22 cellular contexts compared by ENCODE assay signal in genomic region chr9:68876265-68876664, GRCh38.
DNase-seq lines count a peak whose midpoint lies in the region; FAIRE-seq and TF ChIP-seq lines count a peak whose summit lies in the region.
"Had no signal": no experiment of that assay in that cellular context is flagged by ENCODE, and none has a peak within 500 bp of the region (broad histone marks: within the 10 kb centered on the region; RNA-seq: fewer than 3 reads in every experiment).

No MANE protein-coding gene starts in this region.

- peaks cover 10% of the 10 kb centered on the region; the same call in 1 of the 2 replicates for H3K4me1 ChIP-seq in H9 (ENCODE audit: insufficient read depth, low read length)
- H3K4me1 ChIP-seq in HUES6 (ENCODE audit: control insufficient read depth, insufficient read depth, low read length), result peaks cover 42% of the 10 kb centered on the region
- H3K4me1 ChIP-seq in H1 (replicated peaks in 1 of 4; ENCODE audit: control insufficient read depth in 3 of 4, insufficient read depth in 4 of 4, low read length in 3 of 4), result peaks cover 2 to 17% (median 5%) of the 10 kb centered on the region in 4 experiments; a peak in 6 of 7 replicates
- H3K4me1 ChIP-seq: Caco-2 had no signal

- no peaks in the 10 kb centered on the region for H3K9me3 ChIP-seq in H9 (ENCODE audit: control insufficient read depth, low read depth, low read length)
- H3K9me3 ChIP-seq in HUES6 (ENCODE audit: control insufficient read depth, insufficient read depth, low read depth, low read length), result no peaks in the 10 kb centered on the region
- H3K9me3 ChIP-seq in H1 (ENCODE audit: insufficient read depth in 2 of 2, low read depth in 1 of 2, low read length in 1 of 2), result no peaks in the 10 kb centered on the region
- H3K9me3 ChIP-seq: Caco-2 had no signal

- no CpG with 5 or more reads among the region's 5 CpGs for WGBS in H9 (ENCODE audit: extremely low coverage, insufficient read length, low lambda C conversion rate)
- WGBS in H1 (ENCODE audit: extremely low coverage in 1 of 2, insufficient coverage in 1 of 2, insufficient read length in 1 of 2, insufficient replicate concordance in 2 of 2, low coverage in 1 of 2, low lambda C conversion rate in 2 of 2, missing lambda C conversion rate in 1 of 2), 2 experiments, result 89% methylated on average over 5 of the region's 5 CpGs; no CpG with 5 or more reads in 1 of the 2 experiments

- H3K27me3 Mint-ChIP-seq in H9 (ENCODE audit: low read depth), result no peaks in the 10 kb centered on the region
- H3K27me3 Mint-ChIP-seq: CD4-positive, alpha-beta T cell; IgD-negative memory B cell had no signal

- no peaks in the 10 kb centered on the region for H3K79me2 ChIP-seq in H9 (ENCODE audit: insufficient read depth, low read length)
- H3K79me2 ChIP-seq in H1 (ENCODE audit: control insufficient read depth in 1 of 2, insufficient read depth in 2 of 2, low read length in 2 of 2), result no peaks in the 10 kb centered on the region

- no peak for TF ChIP-seq CTCF in H9 (conservative IDR thresholded peaks at IDR 0.05)
- no peak for TF ChIP-seq CTCF in H1 (IDR thresholded peaks at IDR 0.05; ENCODE audit: control extremely low read depth in 1 of 3, insufficient read depth in 1 of 3, low read depth in 1 of 3, low read length in 3 of 3)
- TF ChIP-seq CTCF in RWPE1 (conservative IDR thresholded peaks at IDR 0.05; ENCODE audit: low read depth), result no peak

- H3K4me1 Mint-ChIP-seq in H9, result peaks cover 58 to 60% of the 10 kb centered on the region in 2 experiments
- H3K4me1 Mint-ChIP-seq: IgD-negative memory B cell had no signal

- no peak for TF ChIP-seq POLR2A in H1 (IDR thresholded peaks at IDR 0.05; ENCODE audit: control extremely low read depth in 1 of 2, low read depth in 2 of 2, low read length in 2 of 2)

- H3K23me2 ChIP-seq in H9 (ENCODE audit: insufficient read length, low read depth, low read length, poor library complexity, severe bottlenecking), result no peaks in the 10 kb centered on the region
- H3K23me2 ChIP-seq in H1 (ENCODE audit: low read depth, low read length), result no peaks in the 10 kb centered on the region

- POLR2A ChIA-PET in H1 (lab: Charles Lee; ENCODE audit: partially characterized antibody), result no interaction called here
- POLR2A ChIA-PET in RWPE1 (lab: Yijun Ruan, JAX; ENCODE audit: low non-redundant PET), result no interaction called here

- H3K9ac ChIP-seq in H9 (ENCODE audit: extremely low read depth, insufficient read length, low read length) (no peak overlapping the region), HUES6 (ENCODE audit: low read length) (no peak overlapping the region), H1 (replicated peaks in 1 of 4; ENCODE audit: extremely low read depth in 1 of 4, low read depth in 3 of 4, low read length in 3 of 4) (no peak overlapping the region)

- no peak overlapping the region; a peak in 1 of 5 replicates for H3K4me3 Mint-ChIP-seq in H9
- H3K4me3 Mint-ChIP-seq: CD4-positive, alpha-beta T cell; HFFc6; IgD-negative memory B cell had no signal

- H3K9me3 Mint-ChIP-seq in H9, result no peaks in the 10 kb centered on the region
- H3K9me3 Mint-ChIP-seq: CD4-positive, alpha-beta T cell; HFFc6; IgD-negative memory B cell had no signal

- H3K36me3 Mint-ChIP-seq in H9 (ENCODE audit: insufficient read depth in 1 of 3, low read depth in 3 of 3), result no peaks in the 10 kb centered on the region; a peak in 2 of 7 replicates

- H2BK15ac ChIP-seq in H9 (ENCODE audit: low read depth, low read length), result no peak overlapping the region
- no peak overlapping the region for H2BK15ac ChIP-seq in H1 (ENCODE audit: low read length)

- no peak overlapping the region for H3K4me3 ChIP-seq in HUES6 (ENCODE audit: low read depth, low read length)
- H3K4me3 ChIP-seq in H1 (ENCODE audit: extremely low read depth in 1 of 4, insufficient read depth in 2 of 4, low read depth in 3 of 4, low read length in 4 of 4), result no peak overlapping the region

- H2AFZ ChIP-seq in H9 (ENCODE audit: low read length) (no peak overlapping the region), H1 (ENCODE audit: low read length) (no peak overlapping the region)

- H3K36me3 ChIP-seq in HUES6 (ENCODE audit: control insufficient read depth, insufficient read depth, low read length), result no peaks in the 10 kb centered on the region
- H3K36me3 ChIP-seq in H1 (ENCODE audit: control insufficient read depth in 2 of 4, insufficient read depth in 4 of 4, low read length in 3 of 4), result no peaks in the 10 kb centered on the region

- H3K18ac ChIP-seq in H9 (ENCODE audit: insufficient read length, low read depth, low read length) (no peak overlapping the region), H1 (ENCODE audit: extremely low read depth, low read length) (no peak overlapping the region)

- H4K91ac ChIP-seq in H9 (ENCODE audit: insufficient read length, low read depth, low read length), result no peak overlapping the region
- H4K91ac ChIP-seq in H1 (replicated peaks; ENCODE audit: insufficient read length, low read length), result peak overlapping the region; percentile 61

- no peak for DNase-seq in H9
- DNase-seq in H1 (ENCODE audit: low read depth in 1 of 2, low spot score in 2 of 2), result no peak
- peak; percentile 44 for DNase-seq in retina
- no peak for DNase-seq in HuH-7.5 (ENCODE audit: low spot score)
- no peak for DNase-seq in T-helper 9 cell
- DNase-seq in RWPE1 (ENCODE audit: low spot score), result no peak
- DNase-seq: ACHN; Caco-2; CD4-positive, alpha-beta T cell; GOT3; HCEC 1CT; HFFc6; KG1 had no signal

- no peak overlapping the region for H2BK20ac ChIP-seq in H9 (ENCODE audit: low read depth, low read length, poor library complexity, severe bottlenecking)
- no peak overlapping the region for H2BK20ac ChIP-seq in H1 (ENCODE audit: low read length)

- H3K14ac ChIP-seq in H9 (ENCODE audit: insufficient read depth, low read length), result no peak overlapping the region
- H3K14ac ChIP-seq in H1 (ENCODE audit: insufficient read length), result no peak overlapping the region

- no peak for TF ChIP-seq RAD21 in H1 (IDR thresholded peaks at IDR 0.05 in 1 of 2, conservative IDR thresholded peaks at IDR 0.05 in 1 of 2; ENCODE audit: low read depth in 2 of 2, low read length in 2 of 2)

- no peak overlapping the region for H4K5ac ChIP-seq in H9 (ENCODE audit: insufficient read length, low read depth, low read length)
- H4K5ac ChIP-seq in H1 (ENCODE audit: insufficient read length, low read depth, low read length), result no peak overlapping the region

- H2BK5ac ChIP-seq in H9 (ENCODE audit: insufficient read length, low read length), result peak overlapping the region; percentile 16
- no peak overlapping the region for H2BK5ac ChIP-seq in H1 (ENCODE audit: low read depth, low read length)

- no peak overlapping the region for H4K8ac ChIP-seq in H9 (replicated peaks; ENCODE audit: insufficient read length, low read depth, low read length)
- no peak overlapping the region for H4K8ac ChIP-seq in H1 (ENCODE audit: extremely low read depth, insufficient read depth, low read length)

- H3K79me1 ChIP-seq in H9 (ENCODE audit: insufficient read depth, low read depth, low read length, poor library complexity, severe bottlenecking) (no peaks in the 10 kb centered on the region), H1 (ENCODE audit: low read depth, low read length) (no peaks in the 10 kb centered on the region)

- H3T11ph ChIP-seq in H9 (ENCODE audit: low read length), result no peak overlapping the region

- H2BK12ac ChIP-seq in H9 (ENCODE audit: insufficient read length, low read depth, low read length), result no peak overlapping the region
- no peak overlapping the region for H2BK12ac ChIP-seq in H1 (ENCODE audit: low read depth, low read length)

- H3K27me3 ChIP-seq in H9 (ENCODE audit: insufficient read depth, low read length), result no peaks in the 10 kb centered on the region
- no peaks in the 10 kb centered on the region for H3K27me3 ChIP-seq in HUES6 (ENCODE audit: control insufficient read depth, insufficient read depth, low read length)
- no peaks in the 10 kb centered on the region for H3K27me3 ChIP-seq in H1 (replicated peaks in 1 of 4; ENCODE audit: control insufficient read depth in 3 of 4, extremely low read depth in 1 of 4, insufficient read depth in 3 of 4, low read length in 3 of 4)

- H3K27ac Mint-ChIP-seq in H9, result peak overlapping the region; percentile 3 to 59 (median 47); a peak in 4 of 7 replicates
- H3K27ac Mint-ChIP-seq: CD4-positive, alpha-beta T cell; HFFc6; IgD-negative memory B cell had no signal

- no peak overlapping the region for H3K4me2 ChIP-seq in H9 (ENCODE audit: insufficient read depth, insufficient read length, low read length)
- H3K4me2 ChIP-seq in H1 (ENCODE audit: insufficient read depth in 1 of 2, low read depth in 2 of 2, low read length in 2 of 2), result no peak overlapping the region

- TF ChIP-seq EP300 in H1 (IDR thresholded peaks at IDR 0.05; ENCODE audit: borderline replicate concordance in 1 of 2, low read depth in 2 of 2, low read length in 2 of 2), result no peak

- H2BK120ac ChIP-seq in H9 (ENCODE audit: low read depth, low read length, poor library complexity, severe bottlenecking) (no peak overlapping the region), H1 (replicated peaks; ENCODE audit: low read depth, low read length) (no peak overlapping the region)

- no peak overlapping the region for H3K4ac ChIP-seq in H9 (ENCODE audit: low read depth, low read length)
- peak overlapping the region; percentile 87 for H3K4ac ChIP-seq in H1 (replicated peaks; ENCODE audit: insufficient read length, low read depth, low read length)

- no peak overlapping the region for H3K23ac ChIP-seq in H9 (ENCODE audit: insufficient read length, low read depth, low read length)
- H3K23ac ChIP-seq in H1 (ENCODE audit: insufficient read length), result no peak overlapping the region

- CTCF ChIA-PET in H1 (lab: Charles Lee; ENCODE audit: partially characterized antibody), result no interaction called here
- CTCF ChIA-PET in RWPE1 (lab: Yijun Ruan, JAX), result no interaction called here

- H3K27ac ChIP-seq in H9 (ENCODE audit: insufficient read length, low read depth, low read length), result no peak overlapping the region
- 0 out of 2 replicates have a peak overlapping the region, but pooled peaks have one; percentile 24 for H3K27ac ChIP-seq in HUES6 (ENCODE audit: low read depth, low read length)
- peak overlapping the region; percentile 49; the same call in 1 of the 2 replicates for H3K27ac ChIP-seq in H1 (ENCODE audit: low read depth, low read length)
- H3K27ac ChIP-seq in RWPE1, result no peak overlapping the region
- H3K27ac ChIP-seq: C4-2B, HL-60 had no signal

- H4K20me1 ChIP-seq in H9 (ENCODE audit: control insufficient read depth, insufficient read depth, insufficient read length), result no peaks in the 10 kb centered on the region
- no peaks in the 10 kb centered on the region for H4K20me1 ChIP-seq in H1 (replicated peaks in 1 of 2; ENCODE audit: control insufficient read depth in 1 of 2, insufficient read depth in 2 of 2, low read length in 2 of 2)

- FAIRE-seq in H1 (lab: Jason Lieb, UNC), result peak; percentile 48
- FAIRE-seq: A204.1, D721Med, G401.6, GM12891, GM19239 had no signal

- no peak overlapping the region for H2AK5ac ChIP-seq in H9 (ENCODE audit: insufficient read length, low read length)
- H2AK5ac ChIP-seq in H1 (ENCODE audit: low read depth, low read length), result no peak overlapping the region

- H3K56ac ChIP-seq in H9 (ENCODE audit: insufficient read length, low read depth, low read length) (no peak overlapping the region), H1 (replicated peaks; ENCODE audit: insufficient read length, low read depth, low read length) (no peak overlapping the region)

TF ChIP-seq in H1, 55 proteins besides CTCF, POLR2A, EP300 and RAD21 (continues in another document):
- TF ChIP-seq RFX5 (IDR thresholded peaks at IDR 0.05; ENCODE audit: borderline replicate concordance, low read depth, low read length), result no peak

Comparison
In these comparisons a context has a peak if more than half of its experiments do, and no peak if none do; other contexts are left out.
1. H3K27ac ChIP-seq: peak in HUES6 (single experiment) and H1 (single experiment); none in H9 (single experiment) and RWPE1 (single experiment).